8 cellular contexts compared by ENCODE assay signal in genomic region chr3:98901465-98902174, GRCh38. TPM values are rescaled to one million over a fixed set of nuclear protein-coding genes. Genes with fewer than 3 reads are reported as not detected.
DNase-seq lines count a peak whose midpoint lies in the region; ATAC-seq and TF ChIP-seq lines count a peak whose summit lies in the region.

A gene with protein sequence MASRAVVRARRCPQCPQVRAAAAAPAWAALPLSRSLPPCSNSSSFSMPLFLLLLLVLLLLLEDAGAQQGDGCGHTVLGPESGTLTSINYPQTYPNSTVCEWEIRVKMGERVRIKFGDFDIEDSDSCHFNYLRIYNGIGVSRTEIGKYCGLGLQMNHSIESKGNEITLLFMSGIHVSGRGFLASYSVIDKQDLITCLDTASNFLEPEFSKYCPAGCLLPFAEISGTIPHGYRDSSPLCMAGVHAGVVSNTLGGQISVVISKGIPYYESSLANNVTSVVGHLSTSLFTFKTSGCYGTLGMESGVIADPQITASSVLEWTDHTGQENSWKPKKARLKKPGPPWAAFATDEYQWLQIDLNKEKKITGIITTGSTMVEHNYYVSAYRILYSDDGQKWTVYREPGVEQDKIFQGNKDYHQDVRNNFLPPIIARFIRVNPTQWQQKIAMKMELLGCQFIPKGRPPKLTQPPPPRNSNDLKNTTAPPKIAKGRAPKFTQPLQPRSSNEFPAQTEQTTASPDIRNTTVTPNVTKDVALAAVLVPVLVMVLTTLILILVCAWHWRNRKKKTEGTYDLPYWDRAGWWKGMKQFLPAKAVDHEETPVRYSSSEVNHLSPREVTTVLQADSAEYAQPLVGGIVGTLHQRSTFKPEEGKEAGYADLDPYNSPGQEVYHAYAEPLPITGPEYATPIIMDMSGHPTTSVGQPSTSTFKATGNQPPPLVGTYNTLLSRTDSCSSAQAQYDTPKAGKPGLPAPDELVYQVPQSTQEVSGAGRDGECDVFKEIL (minus strand): TSS chr3:98901695. CDS start chr3:98901326, 369 bp downstream.

- peaks cover 8% of the 10 kb centered on the region for H3K4me1 ChIP-seq in BE2C

- no peaks in the 10 kb centered on the region for H3K36me3 ChIP-seq in BE2C

- intact Hi-C loops in dendritic cell treated with granulocyte-macrophage colony-stimulating factor and Interleukin-4, amounts not matched to agents 40 ng/mL and 50 ng/mL, for 4 days (cut with micrococcal nuclease), result loop anchor here (1.0 to 5.0 kb wide), 3 partner anchors 309 to 1139 kb away; partner anchors contain the start of genes ARL6, CLDND1 and CPOX

- peak; percentile 100 for ATAC-seq in HG03457 (IDR thresholded peaks at IDR 0.05; ENCODE audit: unreplicated experiment)

- H3K9me3 Mint-ChIP-seq in dendritic cell treated with granulocyte-macrophage colony-stimulating factor and Interleukin-4, amounts not matched to agents 40 ng/mL and 50 ng/mL, for 4 days, result no peaks in the 10 kb centered on the region

- peak within 1 kb of the TSS; percentile 85 for H3K4me3 Mint-ChIP-seq in dendritic cell treated with granulocyte-macrophage colony-stimulating factor and Interleukin-4, amounts not matched to agents 40 ng/mL and 50 ng/mL, for 4 days

- peak within 1 kb of the TSS; percentile 89 for H3K27ac Mint-ChIP-seq in dendritic cell treated with granulocyte-macrophage colony-stimulating factor and Interleukin-4, amounts not matched to agents 40 ng/mL and 50 ng/mL, for 4 days

- no peaks in the 10 kb centered on the region for H3K9me3 ChIP-seq in BE2C

- H3K27me3 ChIP-seq in BE2C, result no peaks in the 10 kb centered on the region

- peak; percentile 98 for DNase-seq in BE2C
- peak; percentile 94 for DNase-seq in GM19240 (ENCODE audit: insufficient read length, low spot score)
- DNase-seq in NCI-H524 (lab: John Stamatoyannopoulos, UW), result peak; percentile 99 to 100
- DNase-seq in activated CD4-positive, alpha-beta T cell treated with anti-CD3 and anti-CD28 coated beads, Interleukin-2, amount 50 U/mL, for 4 hours, result peak; percentile 85 to 88
- peak; percentile 100 for DNase-seq in left kidney (ENCODE audit: low read depth, low spot score)
- DNase-seq in stimulated activated CD4-positive, alpha-beta T cell treated with anti-CD3 and anti-CD28 coated beads, Interleukin-1b, Interleukin-23, amount 100 ng/mL, for 48 hours, result peak; percentile 95

- H3K4me1 Mint-ChIP-seq in dendritic cell treated with granulocyte-macrophage colony-stimulating factor and Interleukin-4, amounts not matched to agents 40 ng/mL and 50 ng/mL, for 4 days (ENCODE audit: low read depth), result peaks cover 14% of the 10 kb centered on the region

- peaks cover 19% of the 10 kb centered on the region for H3K27me3 Mint-ChIP-seq in dendritic cell treated with granulocyte-macrophage colony-stimulating factor and Interleukin-4, amounts not matched to agents 40 ng/mL and 50 ng/mL, for 4 days

- H3K4me3 ChIP-seq in BE2C (ENCODE audit: low read depth, low read length), result peak within 1 kb of the TSS; percentile 89

- peaks cover 14% of the 10 kb centered on the region for H3K36me3 Mint-ChIP-seq in dendritic cell treated with granulocyte-macrophage colony-stimulating factor and Interleukin-4, amounts not matched to agents 40 ng/mL and 50 ng/mL, for 4 days (ENCODE audit: low read depth)

- TF ChIP-seq CTCF in BE2C (IDR thresholded peaks at IDR 0.05; ENCODE audit: low read depth, low read length), result no peak

RNA-seq across cellular contexts. Expression of the gene that starts here (rescaled TPM):
- 10.5 TPM for polyA plus RNA-seq in BE2C (2012; ENCODE audit: insufficient read depth, insufficient read length, low read depth)

Comparison
In these comparisons a context has a peak if more than half of its experiments do, and no peak if none do; other contexts are left out.
1. Peak in every context shown above with its lines: DNase-seq, ATAC-seq and H3K4me3 ChIP-seq.